21 cellular contexts compared by ENCODE assay signal in genomic region chrX:130057209-130057608, GRCh38. TPM values are rescaled to one million over a fixed set of nuclear protein-coding genes. Genes with fewer than 3 reads are reported as not detected.
"Had no signal": no experiment of that assay in that cellular context is flagged by ENCODE, and none has a peak within 500 bp of the region (broad histone marks: within the 10 kb centered on the region; RNA-seq: fewer than 3 reads in every experiment).

No MANE protein-coding gene starts in this region.

- H3K4me3 Mint-ChIP-seq: activated naive CD8-positive, alpha-beta T cell; activated T-helper 17 cell treated with anti-CD3 and anti-CD28 coated beads, Interleukin-2, amount 50 U/mL, for 72 hours; dendritic cell treated with granulocyte-macrophage colony-stimulating factor and Interleukin-4, amounts not matched to agents 40 ng/mL and 50 ng/mL, for 4 days; stimulated activated naive CD8-positive, alpha-beta T cell treated with anti-CD3 and anti-CD28 coated beads, Interleukin-15, Interleukin-2, amounts not matched to agents 100 ng/mL and 50 ng/mL, for 24 hours; T-helper 2 cell treated with Interferon-gamma antibody and Interleukin-4, amounts not matched to agents 5 μg/mL and 100 μg/mL, for 36 hours had no signal

- H3K9me3 ChIP-seq: right lobe of liver, thyroid gland had no signal

- H3K4me2 ChIP-seq: hepatocyte had no signal

- H3K4me1 Mint-ChIP-seq: activated T-helper 17 cell treated with anti-CD3 and anti-CD28 coated beads, Interleukin-2, amount 50 U/mL, for 72 hours had no signal

- H3K27me3 ChIP-seq: hepatocyte, right lobe of liver, thyroid gland had no signal

- H3K27me3 Mint-ChIP-seq: activated naive CD8-positive, alpha-beta T cell; activated T-helper 17 cell treated with anti-CD3 and anti-CD28 coated beads, Interleukin-2, amount 50 U/mL, for 72 hours; dendritic cell treated with granulocyte-macrophage colony-stimulating factor and Interleukin-4, amounts not matched to agents 40 ng/mL and 50 ng/mL, for 4 days; stimulated activated naive CD8-positive, alpha-beta T cell treated with anti-CD3 and anti-CD28 coated beads, Interleukin-15, Interleukin-2, amounts not matched to agents 100 ng/mL and 50 ng/mL, for 24 hours had no signal

- H3K27ac ChIP-seq: hepatocyte, right lobe of liver, skin epidermis, thyroid gland, WERI-Rb-1 had no signal

- H3K79me2 ChIP-seq: hepatocyte had no signal

- ATAC-seq: activated T-helper 17 cell treated with anti-CD3 and anti-CD28 coated beads, Interleukin-2, amount 50 U/mL, for 72 hours; esophagus mucosa; left ventricle myocardium superior; right lobe of liver had no signal

- H3K27ac Mint-ChIP-seq: activated naive CD8-positive, alpha-beta T cell; activated T-helper 17 cell treated with anti-CD3 and anti-CD28 coated beads, Interleukin-2, amount 50 U/mL, for 72 hours; dendritic cell treated with granulocyte-macrophage colony-stimulating factor and Interleukin-4, amounts not matched to agents 40 ng/mL and 50 ng/mL, for 4 days; stimulated activated naive CD8-positive, alpha-beta T cell treated with anti-CD3 and anti-CD28 coated beads, Interleukin-15, Interleukin-2, amounts not matched to agents 100 ng/mL and 50 ng/mL, for 24 hours; T-helper 2 cell treated with Interferon-gamma antibody and Interleukin-4, amounts not matched to agents 5 μg/mL and 100 μg/mL, for 36 hours had no signal

- H3K9me3 Mint-ChIP-seq: activated T-helper 17 cell treated with anti-CD3 and anti-CD28 coated beads, Interleukin-2, amount 50 U/mL, for 72 hours; dendritic cell treated with granulocyte-macrophage colony-stimulating factor and Interleukin-4, amounts not matched to agents 40 ng/mL and 50 ng/mL, for 4 days; stimulated activated naive CD8-positive, alpha-beta T cell treated with anti-CD3 and anti-CD28 coated beads, Interleukin-15, Interleukin-2, amounts not matched to agents 100 ng/mL and 50 ng/mL, for 24 hours; T-helper 2 cell treated with Interferon-gamma antibody and Interleukin-4, amounts not matched to agents 5 μg/mL and 100 μg/mL, for 36 hours had no signal

- DNase-seq: activated naive CD4-positive, alpha-beta T cell; activated T-cell treated with anti-CD3 and anti-CD28 coated beads, Interleukin-2, amount 50 U/mL, for 1 hour; amniotic stem cell; cerebellar nuclear complex; effector CD8-positive, alpha-beta T cell; foreskin melanocyte; left ventricle myocardium superior; mammary epithelial cell; right lobe of liver; stimulated activated CD4-positive, alpha-beta T cell treated with anti-CD3 and anti-CD28 coated beads, Interleukin-1b, Interleukin-23, amount 100 ng/mL, for 48 hours; thyroid gland; WERI-Rb-1 had no signal

- H2AFZ ChIP-seq: hepatocyte had no signal

- H3K4me3 ChIP-seq: hepatocyte, right lobe of liver, skin epidermis, thyroid gland had no signal

RNA-seq across cellular contexts. Expression of gene ELF4, which starts 53.1 kb away (rescaled TPM):
- polyA plus RNA-seq: neural cell had no signal
